ENCODE assay signal across 13 cellular contexts in genomic region chr3:38421679-38422336, GRCh38.
"Had no signal": no experiment of that assay in that cellular context is flagged by ENCODE, and none has a peak within 500 bp of the region (broad histone marks: within the 10 kb centered on the region; RNA-seq: fewer than 3 reads in every experiment).

No MANE protein-coding gene starts in this region.

- DNase-seq: activated CD4-positive, CD25-positive, alpha-beta regulatory T cell; activated naive CD4-positive, alpha-beta T cell treated with Interleukin-2 at 50 U/mL for 16 hours; adrenal gland; right cardiac atrium; stimulated activated naive CD8-positive, alpha-beta T cell treated with anti-CD3 and anti-CD28 coated beads, Interleukin-15, Interleukin-2, amounts not matched to agents 100 U/mL and 50 U/mL, for 24 hours; T-helper 17 cell; upper lobe of left lung had no signal

- H3K36me3 ChIP-seq: adrenal gland, prostate gland, suprapubic skin, upper lobe of left lung had no signal

- H3K4me2 ChIP-seq: hepatocyte, smooth muscle cell had no signal

- ATAC-seq: activated T-helper 17 cell treated with anti-CD3 and anti-CD28 coated beads, Interleukin-2, amount 50 U/mL, for 72 hours; esophagus mucosa; right cardiac atrium; stimulated activated naive CD8-positive, alpha-beta T cell treated with anti-CD3 and anti-CD28 coated beads, Interleukin-15, Interleukin-2, amounts not matched to agents 100 U/mL and 50 U/mL, for 24 hours; T-helper 17 cell had no signal

- H3K9me3 Mint-ChIP-seq: activated T-helper 17 cell treated with anti-CD3 and anti-CD28 coated beads, Interleukin-2, amount 50 U/mL, for 72 hours had no signal

- H3K4me1 ChIP-seq: adrenal gland, prostate gland, upper lobe of left lung had no signal

- H3K4me3 Mint-ChIP-seq: activated T-helper 17 cell treated with anti-CD3 and anti-CD28 coated beads, Interleukin-2, amount 50 U/mL, for 72 hours had no signal

- H3K27me3 ChIP-seq: adrenal gland, hepatocyte, suprapubic skin, upper lobe of left lung had no signal

- H3K4me3 ChIP-seq: adrenal gland, hepatocyte, prostate gland, smooth muscle cell, suprapubic skin, upper lobe of left lung had no signal

- H3K79me2 ChIP-seq: hepatocyte had no signal

- H3K27me3 Mint-ChIP-seq: activated T-helper 17 cell treated with anti-CD3 and anti-CD28 coated beads, Interleukin-2, amount 50 U/mL, for 72 hours; T-helper 17 cell had no signal

- H2AFZ ChIP-seq: hepatocyte had no signal

- H3K27ac ChIP-seq: adrenal gland, hepatocyte, prostate gland, suprapubic skin, upper lobe of left lung had no signal

- H3K9me3 ChIP-seq: adrenal gland, prostate gland, suprapubic skin, upper lobe of left lung had no signal
